ENCODE assay signal across 8 cellular contexts in genomic region chr11:65421204-65422103, GRCh38. TPM values are rescaled to one million over a fixed set of nuclear protein-coding genes. Genes with fewer than 3 reads are reported as not detected.
DNase-seq lines count a peak whose midpoint lies in the region; ATAC-seq lines count a peak whose summit lies in the region.

No MANE protein-coding gene starts in this region.

- intact Hi-C loops in activated CD4-positive, alpha-beta T cell treated with anti-CD3 and anti-CD28 coated beads for 36 hours (cut with DNase I, micrococcal nuclease) = loop anchor here (1.0 to 10.0 kb wide), 11 partner anchors 39 to 643 kb away; partner anchors contain the start of genes CCDC85B (in 1 of the 2), PCNX3 (in 1 of the 2), RELA (in 1 of the 2) and SF1 (in 1 of the 2)

- H3K36me3 Mint-ChIP-seq in activated CD4-positive, alpha-beta T cell treated with anti-CD3 and anti-CD28 coated beads for 36 hours (ENCODE audit: low read depth) = peaks cover 49% of the 10 kb centered on the region

- H3K4me3 Mint-ChIP-seq in activated CD4-positive, alpha-beta T cell treated with anti-CD3 and anti-CD28 coated beads for 36 hours = peak overlapping the region; percentile 100

- H3K9ac ChIP-seq in GM23248 = peak overlapping the region; percentile 100

- H3K79me2 ChIP-seq in ACC112 (ENCODE audit: control insufficient read depth, insufficient read depth, low read length, unreplicated experiment) (peaks cover 80% of the 10 kb centered on the region), GM23248 (ENCODE audit: insufficient read depth) (peaks cover 86% of the 10 kb centered on the region)

- H3K4me3 ChIP-seq in ACC112 (ENCODE audit: low read depth, low read length) (peak overlapping the region; percentile 94), GM23248 (peak overlapping the region; percentile 93)

- WGBS in GM23248 (ENCODE audit: low coverage in 1 of 2, low lambda C conversion rate in 2 of 2, missing lambda C conversion rate in 2 of 2), 2 experiments = 1% methylated on average over 25 to 26 of the region's 26 CpGs

- H3K27ac Mint-ChIP-seq in activated CD4-positive, alpha-beta T cell treated with anti-CD3 and anti-CD28 coated beads for 36 hours = peak overlapping the region; percentile 99

- no peaks in the 10 kb centered on the region for H3K27me3 ChIP-seq in ACC112 (ENCODE audit: insufficient read depth, low read length)
- H3K27me3 ChIP-seq in GM23248 (replicated peaks; ENCODE audit: insufficient read depth) = no peaks in the 10 kb centered on the region
- H3K27me3 ChIP-seq in layer of hippocampus (ENCODE audit: control insufficient read depth, insufficient read depth, low read length) = no peaks in the 10 kb centered on the region

- H2AFZ ChIP-seq in ACC112 (ENCODE audit: low read length, unreplicated experiment) (no peak overlapping the region), GM23248 (no peak overlapping the region)

- peaks cover 37% of the 10 kb centered on the region for H3K36me3 ChIP-seq in ACC112 (ENCODE audit: insufficient read depth, low read length)
- peaks cover 37% of the 10 kb centered on the region for H3K36me3 ChIP-seq in GM23248 (ENCODE audit: low read depth)

- peak overlapping the region; percentile 97 for H3K4me2 ChIP-seq in GM23248 (ENCODE audit: unreplicated experiment)

- no peaks in the 10 kb centered on the region for H3K9me3 Mint-ChIP-seq in activated CD4-positive, alpha-beta T cell treated with anti-CD3 and anti-CD28 coated beads for 36 hours (ENCODE audit: low read depth)

- DNase-seq in GM23248 = peak; percentile 99
- peak; percentile 94 for DNase-seq in NCI-H460 (ENCODE audit: extremely low read depth, low read depth)
- peak; percentile 95 for DNase-seq in activated CD4-positive, alpha-beta T cell treated with anti-CD3 and anti-CD28 coated beads for 36 hours
- peak; percentile 88 for DNase-seq in cerebellum (ENCODE audit: low spot score)
- DNase-seq in stimulated activated CD4-positive, alpha-beta T cell treated with anti-CD3 and anti-CD28 coated beads, Interleukin-15, amount 100 ng/mL, for 24 hours = peak; percentile 90
- DNase-seq in 8988T = no peak

- peaks cover 41% of the 10 kb centered on the region for H3K4me1 ChIP-seq in ACC112 (ENCODE audit: control insufficient read depth, insufficient read depth, low read length, unreplicated experiment)
- H3K4me1 ChIP-seq in GM23248 (ENCODE audit: insufficient read depth) = peaks cover 47% of the 10 kb centered on the region

- H3K27me3 Mint-ChIP-seq in activated CD4-positive, alpha-beta T cell treated with anti-CD3 and anti-CD28 coated beads for 36 hours = peaks cover 6% of the 10 kb centered on the region

- H3K9me3 ChIP-seq in GM23248 (ENCODE audit: low read depth) = no peaks in the 10 kb centered on the region

- peaks cover 36% of the 10 kb centered on the region for H3K4me1 Mint-ChIP-seq in activated CD4-positive, alpha-beta T cell treated with anti-CD3 and anti-CD28 coated beads for 36 hours

- CTCF ChIA-PET in activated CD4-positive, alpha-beta T cell treated with anti-CD3 and anti-CD28 coated beads for 36 hours (lab: Charles Lee) = interaction anchor here (0.5 to 12.0 kb wide), 6 partner anchors 8 to 473 kb away, joined by 3 to 209 read pairs (median 4); partner anchors contain the start of gene MALAT1

- ATAC-seq in activated CD4-positive, alpha-beta T cell treated with anti-CD3 and anti-CD28 coated beads for 36 hours = peak; percentile 40

- peak overlapping the region; percentile 99 for H3K27ac ChIP-seq in ACC112 (ENCODE audit: low read depth, low read length)
- H3K27ac ChIP-seq in GM23248 = peak overlapping the region; percentile 100
- peak overlapping the region; percentile 100 for H3K27ac ChIP-seq in layer of hippocampus (ENCODE audit: low read depth, low read length)

- peaks cover 30% of the 10 kb centered on the region for H4K20me1 ChIP-seq in GM23248 (ENCODE audit: insufficient read depth)

- in situ Hi-C loops in GM23248 (cut with MboI) = no loop called here

- POLR2A ChIA-PET in activated CD4-positive, alpha-beta T cell treated with anti-CD3 and anti-CD28 coated beads for 36 hours (lab: Charles Lee) = interaction anchor here (0.5 to 18.5 kb wide), 18 partner anchors 9 to 915 kb away, joined by 3 to 1637 read pairs (median 4); partner anchors contain the start of genes EHBP1L1, MALAT1, RIN1 and SLC25A45

- no peaks in the 10 kb centered on the region for H3K9me2 ChIP-seq in GM23248 (ENCODE audit: insufficient read depth)

- peaks cover 64% of the 10 kb centered on the region for H3F3A ChIP-seq in GM23248 (ENCODE audit: insufficient read depth)

RNA-seq across cellular contexts. Expression of gene NEAT1, which starts 1.1 kb away (rescaled TPM):
- total RNA-seq in GM23248 (2014; rRNA removed; shearing (Covaris generic)) = 74.3 and 143 TPM in 2 replicates
- 36.2 and 50.7 TPM in 2 replicates for polyA plus RNA-seq in GM23248 (2016; fragmentation: Nextera tagmentation; extraction: Ambion mirVana)
- 50.1 and 58.2 TPM in 2 replicates for total RNA-seq in NCI-H460 (2014; rRNA removed; shearing (Covaris generic))
- 197 and 205 TPM in 2 replicates for polyA plus RNA-seq in NCI-H460 (2014; cell fraction: nucleus; rRNA removed)
- total RNA-seq in activated CD4-positive, alpha-beta T cell treated with anti-CD3 and anti-CD28 coated beads for 36 hours = 100 to 1,000 TPM; 435 to 569 TPM
- 17.0 TPM for total RNA-seq in cerebellum

RNA-seq across cellular contexts. Expression of gene FRMD8, which starts 35.0 kb away (rescaled TPM):
- 80.2 and 106 TPM in 2 replicates for total RNA-seq in GM23248 (2014; rRNA removed; shearing (Covaris generic))
- polyA plus RNA-seq in GM23248 (2016; fragmentation: Nextera tagmentation; extraction: Ambion mirVana) = 25.4 and 30.0 TPM in 2 replicates
- 14.4 and 15.1 TPM in 2 replicates for total RNA-seq in NCI-H460 (2014; rRNA removed; shearing (Covaris generic))
- 54.3 and 65.4 TPM in 2 replicates for polyA plus RNA-seq in NCI-H460 (2014; cell fraction: nucleus; rRNA removed)
- total RNA-seq in activated CD4-positive, alpha-beta T cell treated with anti-CD3 and anti-CD28 coated beads for 36 hours = 10 to 100 TPM; 32.7 to 37.5 TPM
- 9.2 TPM for total RNA-seq in cerebellum

RNA-seq across cellular contexts. Expression of gene SLC25A45, which starts 39.0 kb away (rescaled TPM):
- 3.6 and 6.4 TPM in 2 replicates for total RNA-seq in GM23248 (2014; rRNA removed; shearing (Covaris generic))
- polyA plus RNA-seq in GM23248 (2016; fragmentation: Nextera tagmentation; extraction: Ambion mirVana) = 3.7 and 3.9 TPM in 2 replicates
- total RNA-seq in NCI-H460 (2014; rRNA removed; shearing (Covaris generic)) = 2.0 and 4.0 TPM in 2 replicates
- 7.0 and 7.5 TPM in 2 replicates for polyA plus RNA-seq in NCI-H460 (2014; cell fraction: nucleus; rRNA removed)
- 10 to 100 TPM; 13.2 to 14.3 TPM for total RNA-seq in activated CD4-positive, alpha-beta T cell treated with anti-CD3 and anti-CD28 coated beads for 36 hours
- 0.73 TPM for total RNA-seq in cerebellum
